10 cellular contexts compared by ENCODE assay signal in the genomic region with DNA sequence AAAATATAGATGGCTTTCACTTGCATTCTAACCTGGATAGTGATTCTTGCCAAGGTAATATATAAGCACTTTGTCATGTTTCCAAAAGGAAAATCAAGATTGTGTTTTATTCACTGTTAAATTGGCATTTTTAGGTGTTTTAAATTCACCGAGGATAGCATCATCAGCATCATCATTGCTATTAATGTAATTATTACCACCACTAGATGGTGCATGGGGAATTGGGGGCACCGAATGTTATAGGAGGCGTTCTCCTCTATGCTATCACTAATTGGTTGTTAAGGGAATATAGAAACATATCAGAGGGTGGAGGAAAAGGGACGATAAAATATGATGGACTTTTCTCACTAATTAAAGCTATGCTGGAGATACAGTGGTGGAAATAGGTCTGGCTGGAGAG.
DNase-seq lines count a peak whose midpoint lies in the region; ATAC-seq, FAIRE-seq and TF ChIP-seq lines count a peak whose summit lies in the region.
"Had no signal": no experiment of that assay in that cellular context is flagged by ENCODE, and none has a peak within 500 bp of the region (broad histone marks: within the 10 kb centered on the region; RNA-seq: fewer than 3 reads in every experiment).

No MANE protein-coding gene starts in this region.

- CTCF ChIA-PET in BJ (lab: Yijun Ruan, JAX), result interaction anchor here (1.2 to 1.9 kb wide), 2 partner anchors 10 to 20 kb away, joined by 5 to 6 read pairs; no protein-coding TSS in a partner anchor
- CTCF ChIA-PET in H1 (lab: Charles Lee; ENCODE audit: partially characterized antibody), result interaction anchor here (0.8 to 2.9 kb wide), 9 partner anchors 10 to 161 kb away, joined by 3 to 12 read pairs (median 6); no protein-coding TSS in a partner anchor
- CTCF ChIA-PET in MCF 10A (lab: Yijun Ruan, JAX), result no interaction called here

- no peak overlapping the region for H2AFZ ChIP-seq in H1 (ENCODE audit: low read length)

- no peak overlapping the region for H4K91ac ChIP-seq in H1 (replicated peaks; ENCODE audit: insufficient read length, low read length)

- no peaks in the 10 kb centered on the region for H3K9me3 Mint-ChIP-seq in MCF 10A (ENCODE audit: unreplicated experiment)

- no peak overlapping the region for H3K56ac ChIP-seq in H1 (replicated peaks; ENCODE audit: insufficient read length, low read depth, low read length)

- no peak overlapping the region for H3K18ac ChIP-seq in H1 (ENCODE audit: extremely low read depth, low read length)

- H2BK5ac ChIP-seq in H1 (ENCODE audit: low read depth, low read length), result no peak overlapping the region

- FAIRE-seq in H1 (lab: Jason Lieb, UNC), result no peak
- FAIRE-seq: keratinocyte had no signal

- TF ChIP-seq CTCF in BJ (IDR thresholded peaks at IDR 0.05; ENCODE audit: insufficient read depth, low read depth, low read length) (peak; percentile 25; the same call in 1 of the 2 replicates), H1 (IDR thresholded peaks at IDR 0.05; ENCODE audit: control extremely low read depth in 1 of 3, insufficient read depth in 1 of 3, low read depth in 1 of 3, low read length in 3 of 3) (peak in 2 of 3 experiments; percentile 9 to 24; a peak in 2 of 4 replicates), MCF 10A (IDR thresholded peaks at IDR 0.05; ENCODE audit: unreplicated experiment) (no peak)

- H4K8ac ChIP-seq in H1 (ENCODE audit: extremely low read depth, insufficient read depth, low read length), result no peak overlapping the region

- H2BK15ac ChIP-seq in H1 (ENCODE audit: low read length), result no peak overlapping the region

- no peak overlapping the region for H3K4me2 ChIP-seq in H1 (ENCODE audit: insufficient read depth in 1 of 2, low read depth in 2 of 2, low read length in 2 of 2)

- peak; percentile 40 to 46 for TF ChIP-seq RAD21 in H1 (IDR thresholded peaks at IDR 0.05 in 1 of 2, conservative IDR thresholded peaks at IDR 0.05 in 1 of 2; ENCODE audit: low read depth in 2 of 2, low read length in 2 of 2)

- H3K79me1 ChIP-seq in H1 (ENCODE audit: low read depth, low read length), result no peaks in the 10 kb centered on the region

- no peak for TF ChIP-seq POLR2A in H1 (IDR thresholded peaks at IDR 0.05; ENCODE audit: control extremely low read depth in 1 of 2, low read depth in 2 of 2, low read length in 2 of 2)

- no peaks in the 10 kb centered on the region for H3K23me2 ChIP-seq in H1 (ENCODE audit: low read depth, low read length)

- H3K4me3 ChIP-seq in BJ (ENCODE audit: low read depth, low read length) (no peak overlapping the region), H1 (ENCODE audit: extremely low read depth in 1 of 4, insufficient read depth in 2 of 4, low read depth in 3 of 4, low read length in 4 of 4) (no peak overlapping the region)
- H3K4me3 ChIP-seq: suprapubic skin had no signal

- TF ChIP-seq EP300 in H1 (IDR thresholded peaks at IDR 0.05; ENCODE audit: borderline replicate concordance in 1 of 2, low read depth in 2 of 2, low read length in 2 of 2), result no peak

- WGBS in H1 (ENCODE audit: extremely low coverage in 1 of 2, insufficient coverage in 1 of 2, insufficient read length in 1 of 2, insufficient replicate concordance in 2 of 2, low coverage in 1 of 2, low lambda C conversion rate in 2 of 2, missing lambda C conversion rate in 1 of 2), 2 experiments, result 76% methylated on average over 4 of the region's 4 CpGs; no CpG with 5 or more reads in 1 of the 2 experiments

- H3K9me3 ChIP-seq in H1 (ENCODE audit: insufficient read depth in 2 of 2, low read depth in 1 of 2, low read length in 1 of 2), result no peaks in the 10 kb centered on the region
- H3K9me3 ChIP-seq: suprapubic skin had no signal

- peak; percentile 89 for ATAC-seq in GM18511 (IDR thresholded peaks at IDR 0.05; ENCODE audit: unreplicated experiment)
- peak; percentile 65 for ATAC-seq in HG03520 (IDR thresholded peaks at IDR 0.05; ENCODE audit: unreplicated experiment)
- ATAC-seq in GM19324 (IDR thresholded peaks at IDR 0.05; ENCODE audit: low FRiP score, unreplicated experiment), result no peak

- no peaks in the 10 kb centered on the region for H3K27me3 ChIP-seq in BJ (ENCODE audit: control insufficient read depth, insufficient read depth, low read length)
- no peaks in the 10 kb centered on the region for H3K27me3 ChIP-seq in H1 (replicated peaks in 1 of 4; ENCODE audit: control insufficient read depth in 3 of 4, extremely low read depth in 1 of 4, insufficient read depth in 3 of 4, low read length in 3 of 4)
- H3K27me3 ChIP-seq: suprapubic skin had no signal

- no peak overlapping the region for H2BK12ac ChIP-seq in H1 (ENCODE audit: low read depth, low read length)

- no peak overlapping the region for H2BK120ac ChIP-seq in H1 (replicated peaks; ENCODE audit: low read depth, low read length)

- no peaks in the 10 kb centered on the region for H3K4me1 ChIP-seq in H1 (replicated peaks in 1 of 4; ENCODE audit: control insufficient read depth in 3 of 4, insufficient read depth in 4 of 4, low read length in 3 of 4)
- H3K4me1 ChIP-seq: suprapubic skin had no signal

- H3K27me3 Mint-ChIP-seq in MCF 10A (ENCODE audit: insufficient read depth, unreplicated experiment), result no peaks in the 10 kb centered on the region

- peaks cover 0 to 2% of the 10 kb centered on the region in 2 experiments; a peak in 1 of 4 replicates for H3K79me2 ChIP-seq in H1 (ENCODE audit: control insufficient read depth in 1 of 2, insufficient read depth in 2 of 2, low read length in 2 of 2)

- no peak overlapping the region for H3K4ac ChIP-seq in H1 (replicated peaks; ENCODE audit: insufficient read length, low read depth, low read length)

- no peak overlapping the region for H3K4me3 Mint-ChIP-seq in MCF 10A (ENCODE audit: unreplicated experiment)

- H3K27ac Mint-ChIP-seq in MCF 10A (ENCODE audit: low read depth, unreplicated experiment), result no peak overlapping the region

- no peaks in the 10 kb centered on the region for H3K4me1 Mint-ChIP-seq in MCF 10A (ENCODE audit: insufficient read depth, unreplicated experiment)

- no peak overlapping the region for H3K23ac ChIP-seq in H1 (ENCODE audit: insufficient read length)

- no peak overlapping the region for H3K9ac ChIP-seq in H1 (replicated peaks in 1 of 4; ENCODE audit: extremely low read depth in 1 of 4, low read depth in 3 of 4, low read length in 3 of 4)

- H3K36me3 Mint-ChIP-seq in MCF 10A (ENCODE audit: insufficient read depth, unreplicated experiment), result no peaks in the 10 kb centered on the region

- H3K14ac ChIP-seq in H1 (ENCODE audit: insufficient read length), result no peak overlapping the region

- no TSS peak for BruUV-seq in MCF 10A (replicated peaks; lab: Mats Ljungman, UMichigan)

- POLR2A ChIA-PET in BJ (lab: Charles Lee), result no interaction called here
- POLR2A ChIA-PET in H1 (lab: Charles Lee; ENCODE audit: partially characterized antibody), result no interaction called here
- POLR2A ChIA-PET in MCF 10A (lab: Yijun Ruan, JAX), result no interaction called here

- DNase-seq in BJ (ENCODE audit: low read depth) (no peak), H1 (ENCODE audit: low read depth in 1 of 2, low spot score in 2 of 2) (no peak), kidney tubule cell (ENCODE audit: low spot score) (no peak), MCF 10A (ENCODE audit: unreplicated experiment) (no peak), superior temporal gyrus (ENCODE audit: extremely low spot score) (no peak)

- H3K36me3 ChIP-seq in BJ (ENCODE audit: control insufficient read depth, insufficient read depth, low read length), result no peaks in the 10 kb centered on the region
- no peaks in the 10 kb centered on the region for H3K36me3 ChIP-seq in H1 (ENCODE audit: control insufficient read depth in 2 of 4, insufficient read depth in 4 of 4, low read length in 3 of 4)
- H3K36me3 ChIP-seq: suprapubic skin had no signal

- H4K5ac ChIP-seq in H1 (ENCODE audit: insufficient read length, low read depth, low read length), result no peak overlapping the region

- no peak overlapping the region for H2BK20ac ChIP-seq in H1 (ENCODE audit: low read length)

- no peak overlapping the region for H3K27ac ChIP-seq in H1 (ENCODE audit: low read depth, low read length)
- H3K27ac ChIP-seq: suprapubic skin had no signal

- intact Hi-C loops in MCF 10A (cut with micrococcal nuclease), result loop anchor here (5.0 kb wide), 1 partner anchor 159 kb away; no protein-coding TSS in a partner anchor

- H4K20me1 ChIP-seq in H1 (replicated peaks in 1 of 2; ENCODE audit: control insufficient read depth in 1 of 2, insufficient read depth in 2 of 2, low read length in 2 of 2), result no peaks in the 10 kb centered on the region

- H2AK5ac ChIP-seq in H1 (ENCODE audit: low read depth, low read length), result no peak overlapping the region

TF ChIP-seq in H1, 55 proteins besides CTCF, POLR2A, EP300 and RAD21 (continues in another document):
- TF ChIP-seq PHF8 (conservative IDR thresholded peaks at IDR 0.05; ENCODE audit: low read depth, low read length) (no peak), CREB1 (IDR thresholded peaks at IDR 0.05) (no peak), YY1 (IDR thresholded peaks at IDR 0.05; ENCODE audit: low read depth, low read length) (no peak), ATF2 (IDR thresholded peaks at IDR 0.05; ENCODE audit: low read length) (no peak), MAX (IDR thresholded peaks at IDR 0.05) (no peak), TAF7 (optimal IDR thresholded peaks at IDR 0.05; ENCODE audit: borderline replicate concordance, low read depth, low read length) (no peak), TCF12 (IDR thresholded peaks at IDR 0.05; ENCODE audit: low read depth, low read length) (no peak), GABPA (IDR thresholded peaks at IDR 0.05; ENCODE audit: borderline replicate concordance, insufficient read depth, low read length) (no peak)
- TF ChIP-seq, protein P1, sequence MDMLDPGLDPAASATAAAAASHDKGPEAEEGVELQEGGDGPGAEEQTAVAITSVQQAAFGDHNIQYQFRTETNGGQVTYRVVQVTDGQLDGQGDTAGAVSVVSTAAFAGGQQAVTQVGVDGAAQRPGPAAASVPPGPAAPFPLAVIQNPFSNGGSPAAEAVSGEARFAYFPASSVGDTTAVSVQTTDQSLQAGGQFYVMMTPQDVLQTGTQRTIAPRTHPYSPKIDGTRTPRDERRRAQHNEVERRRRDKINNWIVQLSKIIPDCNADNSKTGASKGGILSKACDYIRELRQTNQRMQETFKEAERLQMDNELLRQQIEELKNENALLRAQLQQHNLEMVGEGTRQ (IDR thresholded peaks at IDR 0.05; ENCODE audit: low read length), result no peak
